ENCODE assay signal across 8 cellular contexts in genomic region chr3:169966951-169967915, GRCh38. TPM values are rescaled to one million over a fixed set of nuclear protein-coding genes. Genes with fewer than 3 reads are reported as not detected.
DNase-seq lines count a peak whose midpoint lies in the region; ATAC-seq and TF ChIP-seq lines count a peak whose summit lies in the region.

No MANE protein-coding gene starts in this region.

- no peak for TF ChIP-seq CTCF in WTC11 (IDR thresholded peaks at IDR 0.05)
- TF ChIP-seq CTCF in colonic mucosa (IDR thresholded peaks at IDR 0.05): no peak

- H3K27ac ChIP-seq in colonic mucosa: peak overlapping the region; percentile 91

- no peaks in the 10 kb centered on the region for H3K9me3 Mint-ChIP-seq in WTC11

- POLR2A ChIA-PET in WTC11 (lab: Charles Lee): interaction anchor here (0.9 to 1.4 kb wide), 2 partner anchors 195 to 389 kb away, joined by 3 to 5 read pairs; no protein-coding TSS in a partner anchor

- intact Hi-C loops in colonic mucosa (cut with DNase I): no loop called here

- peak overlapping the region; percentile 82 for H3K4me3 Mint-ChIP-seq in WTC11

- peak overlapping the region; percentile 83 for H3K27ac Mint-ChIP-seq in WTC11

- H3K27me3 Mint-ChIP-seq in WTC11 (ENCODE audit: low read depth): peaks cover 4% of the 10 kb centered on the region; the same call in 1 of the 2 replicates

- no peaks in the 10 kb centered on the region for H3K9me3 ChIP-seq in colonic mucosa

- H3K4me3 ChIP-seq in colonic mucosa: peak overlapping the region; percentile 79

- H3K27me3 ChIP-seq in colonic mucosa: no peaks in the 10 kb centered on the region

- peak; percentile 34 for ATAC-seq in HG02623 (IDR thresholded peaks at IDR 0.05; ENCODE audit: unreplicated experiment)
- peak; percentile 71 for ATAC-seq in WTC11

- H3K4me1 ChIP-seq in colonic mucosa: peaks cover 4% of the 10 kb centered on the region

- peaks cover 33% of the 10 kb centered on the region for H3K4me1 Mint-ChIP-seq in WTC11

- peak; percentile 75 to 76 for DNase-seq in NCI-H2081 (lab: John Stamatoyannopoulos, UW)
- DNase-seq in NCI-H2081 treated with DMSO at 0.1 percent for 48 hours (lab: John Stamatoyannopoulos, UW): no peak
- peak; percentile 24 for DNase-seq in NCI-H1092 (lab: John Stamatoyannopoulos, UW)
- peak; percentile 66 for DNase-seq in WTC11 (ENCODE audit: low spot score)
- peak; percentile 52 for DNase-seq in colonic mucosa
- DNase-seq in kidney tubule cell (ENCODE audit: low spot score): peak; percentile 51
- peak; percentile 51 for DNase-seq in stimulated activated CD4-positive, alpha-beta T cell treated with anti-CD3 and anti-CD28 coated beads, Interleukin-15, amount 100 ng/mL, for 24 hours

- peak overlapping the region; percentile 81 to 98 for H3K9ac ChIP-seq in colonic mucosa (ENCODE audit: low read depth in 2 of 2, low read length in 2 of 2)

- CTCF ChIA-PET in WTC11 (lab: Charles Lee): interaction anchor here (0.6 to 1.3 kb wide), 6 partner anchors 70 to 155 kb away, joined by 3 to 12 read pairs (median 4); partner anchors contain the start of genes GPR160, LRRC34 and LRRIQ4

- H3K36me3 Mint-ChIP-seq in WTC11: no peaks in the 10 kb centered on the region

- no peaks in the 10 kb centered on the region for H3K36me3 ChIP-seq in colonic mucosa

TF ChIP-seq in WTC11, 78 proteins besides CTCF, POLR2A, EP300 and RAD21:
- TF ChIP-seq TCF7 (CRISPR knock-in tag; IDR thresholded peaks at IDR 0.05; ENCODE audit: low read depth) (no peak), IRF2 (CRISPR knock-in tag; IDR thresholded peaks at IDR 0.05; ENCODE audit: borderline replicate concordance, low read depth) (0 out of 2 replicates have a peak, but pooled peaks have one; percentile 1)

RNA-seq across cellular contexts. Expression of gene SEC62, which starts 0.6 kb away (rescaled TPM):
- 51.2 to 61.0 TPM (median 52.5 TPM) in 3 replicates for total RNA-seq in WTC11 (2021)
- 10 to 100 TPM; 70.0 to 98.3 TPM for total RNA-seq in colonic mucosa

RNA-seq across cellular contexts. Expression of gene SAMD7, which starts 55.9 kb away (rescaled TPM):
- total RNA-seq in WTC11 (2021) (not detected in 3 replicates), colonic mucosa (not detected)
